Comparison of ENCODE assay signal across 32 cellular contexts in genomic region chr17:49904904-49905303, GRCh38. TPM values are rescaled to one million over a fixed set of nuclear protein-coding genes. Genes with fewer than 3 reads are reported as not detected.
DNase-seq lines count a peak whose midpoint lies in the region; ATAC-seq, FAIRE-seq and TF ChIP-seq lines count a peak whose summit lies in the region.
"Had no signal": no experiment of that assay in that cellular context is flagged by ENCODE, and none has a peak within 500 bp of the region (broad histone marks: within the 10 kb centered on the region; RNA-seq: fewer than 3 reads in every experiment).

No MANE protein-coding gene starts in this region.

- peaks cover 92% of the 10 kb centered on the region for H3K27me3 Mint-ChIP-seq in nephron (ENCODE audit: low read depth)
- peaks cover 71% of the 10 kb centered on the region for H3K27me3 Mint-ChIP-seq in activated T-helper 1 cell treated with anti-CD3 and anti-CD28 coated beads, Interleukin-12 subunit alpha, Interleukin-12 subunit beta, Interleukin-2, Interleukin-4 antibody, amounts not matched to agents 30 ng/mL and 10 ng/mL and 1 ng/mL, durations not matched to agents 14 hours and 24 hours and 36 hours (ENCODE audit: insufficient read depth)

- BruUV-seq in HepG2 (replicated peaks; lab: Mats Ljungman, UMichigan) = no TSS peak

- H3K27ac Mint-ChIP-seq in nephron = peak overlapping the region in 2 of 3 experiments; percentile 68 to 85
- H3K27ac Mint-ChIP-seq in activated T-helper 1 cell treated with anti-CD3 and anti-CD28 coated beads, Interleukin-12 subunit alpha, Interleukin-12 subunit beta, Interleukin-2, Interleukin-4 antibody, amounts not matched to agents 30 ng/mL and 10 ng/mL and 1 ng/mL, durations not matched to agents 14 hours and 24 hours and 36 hours = no peak overlapping the region
- H3K27ac Mint-ChIP-seq: CD4-positive, alpha-beta memory T cell; CD4-positive, CD25-positive, alpha-beta regulatory T cell; CD8-positive, alpha-beta memory T cell had no signal

- ATAC-seq in HepG2 (no peak), right lobe of liver (no peak)
- ATAC-seq: GM12878 had no signal

- H3K9me3 Mint-ChIP-seq in nephron = no peaks in the 10 kb centered on the region
- no peaks in the 10 kb centered on the region for H3K9me3 Mint-ChIP-seq in activated T-helper 1 cell treated with anti-CD3 and anti-CD28 coated beads, Interleukin-12 subunit alpha, Interleukin-12 subunit beta, Interleukin-2, Interleukin-4 antibody, amounts not matched to agents 30 ng/mL and 10 ng/mL and 1 ng/mL, durations not matched to agents 14 hours and 24 hours and 36 hours

- H3K36me3 ChIP-seq in HepG2 (replicated peaks in 1 of 2; ENCODE audit: control insufficient read depth in 1 of 2, insufficient read depth in 2 of 2, low read length in 2 of 2) (no peaks in the 10 kb centered on the region), right lobe of liver (no peaks in the 10 kb centered on the region)
- H3K36me3 ChIP-seq: BE2C, BLaER1 had no signal

- peak; percentile 26 for DNase-seq in NCI-H2171 treated with DMSO at 0.1 percent for 48 hours (lab: John Stamatoyannopoulos, UW)
- no peak for DNase-seq in NCI-H2171 (lab: John Stamatoyannopoulos, UW)
- no peak for DNase-seq in HepG2 (ENCODE audit: low spot score)
- no peak for DNase-seq in right lobe of liver
- DNase-seq in activated T-helper 1 cell treated with anti-CD3 and anti-CD28 coated beads, Interleukin-12 subunit alpha, Interleukin-12 subunit beta, Interleukin-2, Interleukin-4 antibody, amounts not matched to agents 30 ng/mL and 10 ng/mL and 1 ng/mL, durations not matched to agents 14 hours and 24 hours and 36 hours (ENCODE audit: low spot score) = no peak
- DNase-seq in NCI-H2107 (lab: John Stamatoyannopoulos, UW) = no peak
- DNase-seq: 8988T; ACHN; BE2C; C1 segment of cervical spinal cord; CD4-positive, alpha-beta memory T cell; CD4-positive, CD25-positive, alpha-beta regulatory T cell; CD8-positive, alpha-beta memory T cell; COR-L47; DMS153; DMS53; DMS79; DND-41; EL; GDM1 had no signal

- H4K20me1 ChIP-seq in HepG2 (ENCODE audit: insufficient read depth, low read length) = no peaks in the 10 kb centered on the region

- TF ChIP-seq POLR2A in HepG2 (IDR thresholded peaks at IDR 0.05; ENCODE audit: insufficient read depth in 1 of 2, low read depth in 2 of 2, low read length in 2 of 2) = no peak
- no peak for TF ChIP-seq POLR2A in right lobe of liver (IDR thresholded peaks at IDR 0.05)

- 51% methylated on average over 9 of the region's 9 CpGs for WGBS in HepG2 (ENCODE audit: low lambda C conversion rate)
- 70% methylated on average over 9 of the region's 9 CpGs for WGBS in right lobe of liver (ENCODE audit: insufficient coverage, low coverage, low lambda C conversion rate, missing lambda C conversion rate)

- no peaks in the 10 kb centered on the region for H3K36me3 Mint-ChIP-seq in nephron (ENCODE audit: low read depth)
- no peaks in the 10 kb centered on the region for H3K36me3 Mint-ChIP-seq in activated T-helper 1 cell treated with anti-CD3 and anti-CD28 coated beads, Interleukin-12 subunit alpha, Interleukin-12 subunit beta, Interleukin-2, Interleukin-4 antibody, amounts not matched to agents 30 ng/mL and 10 ng/mL and 1 ng/mL, durations not matched to agents 14 hours and 24 hours and 36 hours (ENCODE audit: low read depth)
- H3K36me3 Mint-ChIP-seq: CD4-positive, alpha-beta memory T cell; CD4-positive, CD25-positive, alpha-beta regulatory T cell had no signal

- H3K4me3 ChIP-seq in HepG2 (replicated peaks in 1 of 3; ENCODE audit: insufficient read depth in 1 of 3, low read depth in 2 of 3, low read length in 3 of 3) (no peak overlapping the region), right lobe of liver (no peak overlapping the region)
- H3K4me3 ChIP-seq: BLaER1, GM12878 had no signal

- no peak for FAIRE-seq in HepG2 (lab: Jason Lieb, UNC)
- FAIRE-seq: A204.1, GM12878, GM12892, GM18507, GM19239 had no signal

- H3K9ac ChIP-seq in HepG2 (ENCODE audit: insufficient read depth, low read depth, low read length) = no peak overlapping the region
- H3K9ac ChIP-seq: BLaER1 had no signal

- no peak for TF ChIP-seq RAD21 in HepG2 (CRISPR knock-in tag; IDR thresholded peaks at IDR 0.05)

- peaks cover 15% of the 10 kb centered on the region for H3K4me1 ChIP-seq in HepG2 (ENCODE audit: insufficient read depth, low read length)
- H3K4me1 ChIP-seq in right lobe of liver = no peaks in the 10 kb centered on the region
- H3K4me1 ChIP-seq: BE2C had no signal

- H3K4me3 Mint-ChIP-seq in nephron = peak overlapping the region in 2 of 3 experiments; percentile 24 to 27
- H3K4me3 Mint-ChIP-seq in activated T-helper 1 cell treated with anti-CD3 and anti-CD28 coated beads, Interleukin-12 subunit alpha, Interleukin-12 subunit beta, Interleukin-2, Interleukin-4 antibody, amounts not matched to agents 30 ng/mL and 10 ng/mL and 1 ng/mL, durations not matched to agents 14 hours and 24 hours and 36 hours = no peak overlapping the region
- H3K4me3 Mint-ChIP-seq: CD4-positive, alpha-beta memory T cell; CD4-positive, CD25-positive, alpha-beta regulatory T cell; CD8-positive, alpha-beta memory T cell had no signal

- POLR2A ChIA-PET in HepG2 (lab: Yijun Ruan, JAX) = no interaction called here

- no peak overlapping the region for H3K4me2 ChIP-seq in HepG2 (ENCODE audit: low read depth, low read length)

- H3K79me2 ChIP-seq in HepG2 (ENCODE audit: insufficient read depth, low read length) = no peaks in the 10 kb centered on the region

- no peak for TF ChIP-seq CTCF in HepG2 (CRISPR knock-in tag; IDR thresholded peaks at IDR 0.05)
- no peak for TF ChIP-seq CTCF in right lobe of liver (IDR thresholded peaks at IDR 0.05)
- TF ChIP-seq CTCF in nephron (IDR thresholded peaks at IDR 0.05; ENCODE audit: unreplicated experiment in 3 of 3) = no peak

- in situ Hi-C loops in HepG2 (cut with HindIII; ENCODE audit: extremely low pct_ligation_motif_present, low pct_unique_long_range_greater_than_20kb) = loop anchor here (5.0 kb wide), 1 partner anchor 37 kb away; no protein-coding TSS in a partner anchor

- intact Hi-C loops in HepG2 (cut with micrococcal nuclease; ENCODE audit: unreplicated experiment) = no loop called here
- intact Hi-C loops in right lobe of liver (cut with DNase I) = no loop called here
- intact Hi-C loops in activated T-helper 1 cell treated with anti-CD3 and anti-CD28 coated beads, Interleukin-12 subunit alpha, Interleukin-12 subunit beta, Interleukin-2, Interleukin-4 antibody, amounts not matched to agents 30 ng/mL and 10 ng/mL and 1 ng/mL, durations not matched to agents 14 hours and 24 hours and 36 hours (cut with micrococcal nuclease) = no loop called here

- peaks cover 10 to 80% of the 10 kb centered on the region in 2 experiments; a peak in 4 of 5 replicates for H3K27me3 ChIP-seq in HepG2 (ENCODE audit: control insufficient read depth in 1 of 2, insufficient read depth in 2 of 2, low read length in 2 of 2)
- peaks cover 0 to 25% of the 10 kb centered on the region in 2 donors for H3K27me3 ChIP-seq in right lobe of liver

- H3K4me1 Mint-ChIP-seq in nephron = peaks cover 30% of the 10 kb centered on the region
- H3K4me1 Mint-ChIP-seq in activated T-helper 1 cell treated with anti-CD3 and anti-CD28 coated beads, Interleukin-12 subunit alpha, Interleukin-12 subunit beta, Interleukin-2, Interleukin-4 antibody, amounts not matched to agents 30 ng/mL and 10 ng/mL and 1 ng/mL, durations not matched to agents 14 hours and 24 hours and 36 hours (ENCODE audit: low read depth) = no peaks in the 10 kb centered on the region

- H3K27ac ChIP-seq in HepG2 (ENCODE audit: extremely low read length, insufficient read depth, low read length) (no peak overlapping the region), right lobe of liver (no peak overlapping the region)
- H3K27ac ChIP-seq: BLaER1 had no signal

- CTCF ChIA-PET in HepG2 (lab: Yijun Ruan, JAX; ENCODE audit: low intra/inter-chr PET ratio, low total read pairs) = no interaction called here

- H3K9me3 ChIP-seq in HepG2 (ENCODE audit: low read length) = no peaks in the 10 kb centered on the region
- H3K9me3 ChIP-seq in right lobe of liver = no peaks in the 10 kb centered on the region
- H3K9me3 ChIP-seq: BE2C, BLaER1 had no signal

- no peak overlapping the region for H2AFZ ChIP-seq in HepG2 (ENCODE audit: low read length)

- TF ChIP-seq EP300 in HepG2 (IDR thresholded peaks at IDR 0.05; ENCODE audit: low read depth in 2 of 2, low read length in 2 of 2) (no peak), HepG2 (CRISPR knock-in tag; IDR thresholded peaks at IDR 0.05; ENCODE audit: borderline replicate concordance) (no peak)

RNA-seq across cellular contexts. Expression of gene TAC4, which starts 57.0 kb away (rescaled TPM):
- not detected in 2 replicates for total RNA-seq in HepG2 (2016; rRNA removed; fragmentation: Illumina TruSeq; extraction: Trizol)
- not detected in 2 replicates for total RNA-seq in HepG2 (2016; cell fraction: cytosol; rRNA removed; fragmentation: Illumina TruSeq; extraction: Trizol; ENCODE audit: low read depth)
- total RNA-seq in HepG2 (2016; cell fraction: insoluble cytoplasmic fraction; rRNA removed; fragmentation: Illumina TruSeq; extraction: Trizol) = not detected in 2 replicates
- total RNA-seq in HepG2 (2016; cell fraction: membrane; rRNA removed; fragmentation: Illumina TruSeq; extraction: Trizol) = not detected in 2 replicates
- total RNA-seq in HepG2 (2016; cell fraction: nucleus; rRNA removed; fragmentation: Illumina TruSeq; extraction: Trizol) = not detected in 2 replicates
- polyA plus RNA-seq in HepG2 (2011; rRNA removed) = not detected in 2 replicates
- not detected in 2 replicates for polyA plus RNA-seq in HepG2 (2011; cell fraction: cytosol; rRNA removed)
- polyA plus RNA-seq in HepG2 (2011; cell fraction: nucleus; rRNA removed) = not detected in 2 replicates
- not detected in 2 replicates for polyA plus RNA-seq in HepG2 (2012)
- polyA plus RNA-seq in HepG2 (2016; cell fraction: cytosol; fragmentation: Illumina TruSeq; extraction: Trizol; ENCODE audit: low read depth) = not detected in 2 replicates
- not detected in 2 replicates for polyA plus RNA-seq in HepG2 (2016; cell fraction: insoluble cytoplasmic fraction; fragmentation: Illumina TruSeq; extraction: Trizol; ENCODE audit: low read depth)
- not detected in 2 replicates for polyA plus RNA-seq in HepG2 (2016; cell fraction: membrane; fragmentation: Illumina TruSeq; extraction: Trizol; ENCODE audit: low read depth)
- polyA plus RNA-seq in HepG2 (2016; cell fraction: nucleus; fragmentation: Illumina TruSeq; extraction: Trizol; ENCODE audit: insufficient read depth, low read depth) = not detected in 2 replicates
- not detected in 2 replicates for polyA minus RNA-seq in HepG2 (2011; rRNA and poly(A)+ RNA removed; ENCODE audit: low replicate concordance)
- not detected in 2 replicates for polyA minus RNA-seq in HepG2 (2011; cell fraction: cytosol; rRNA and poly(A)+ RNA removed)
- not detected in 2 replicates for polyA minus RNA-seq in HepG2 (2011; cell fraction: nucleus; rRNA and poly(A)+ RNA removed)
- total RNA-seq in right lobe of liver = not detected
- total RNA-seq in activated T-helper 1 cell treated with anti-CD3 and anti-CD28 coated beads, Interleukin-12 subunit alpha, Interleukin-12 subunit beta, Interleukin-2, Interleukin-4 antibody, amounts not matched to agents 30 ng/mL and 10 ng/mL and 1 ng/mL, durations not matched to agents 14 hours and 24 hours and 36 hours = not detected in 2 replicates
- total RNA-seq: A673; CD4-positive, alpha-beta memory T cell; CD4-positive, CD25-positive, alpha-beta regulatory T cell; CD8-positive, alpha-beta memory T cell; Daoy; G401; GM12878 had no signal
- polyA plus RNA-seq: AG04450; CD14-positive monocyte; CD4-positive, alpha-beta memory T cell; CD4-positive, CD25-positive, alpha-beta regulatory T cell; CD8-positive, alpha-beta memory T cell; GM12878 had no signal
